Comparison of ENCODE assay signal across 8 cellular contexts in genomic region chr9:125521462-125522327, GRCh38.
DNase-seq lines count a peak whose midpoint lies in the region; ATAC-seq and TF ChIP-seq lines count a peak whose summit lies in the region.

No MANE protein-coding gene starts in this region.

- peak; percentile 23 for DNase-seq in GM13977 (ENCODE audit: low spot score)
- DNase-seq in RKO (ENCODE audit: low spot score), result peak; percentile 99
- no peak for DNase-seq in central memory CD8-positive, alpha-beta T cell (ENCODE audit: low spot score in 2 of 2)
- no peak for DNase-seq in osteocyte (ENCODE audit: extremely low spot score, unreplicated experiment)
- DNase-seq in HAP-1 (ENCODE audit: low spot score in 2 of 2), result no peak
- DNase-seq in nephron progenitor cell, result no peak
- no peak for DNase-seq in progenitor cell of endocrine pancreas (ENCODE audit: low spot score, unreplicated experiment)
- DNase-seq in globus pallidus (ENCODE audit: low spot score), result no peak

- peak; percentile 97 for ATAC-seq in central memory CD8-positive, alpha-beta T cell (replicated peaks; ENCODE audit: extremely low read depth, poor library complexity, severe bottlenecking)

- H3K4me1 Mint-ChIP-seq in central memory CD8-positive, alpha-beta T cell, result peaks cover 30% of the 10 kb centered on the region
- H3K4me1 Mint-ChIP-seq in osteocyte (ENCODE audit: unreplicated experiment) (peaks cover 39% of the 10 kb centered on the region), nephron progenitor cell (peaks cover 22% of the 10 kb centered on the region), progenitor cell of endocrine pancreas (ENCODE audit: low read depth) (no peaks in the 10 kb centered on the region)

- H3K36me3 Mint-ChIP-seq in central memory CD8-positive, alpha-beta T cell (ENCODE audit: insufficient read depth), result peaks cover 1% of the 10 kb centered on the region
- H3K36me3 Mint-ChIP-seq in osteocyte (ENCODE audit: unreplicated experiment) (no peaks in the 10 kb centered on the region), nephron progenitor cell (ENCODE audit: low read depth) (peaks cover 11% of the 10 kb centered on the region), progenitor cell of endocrine pancreas (ENCODE audit: insufficient read depth) (peaks cover 7% of the 10 kb centered on the region)

- no peaks in the 10 kb centered on the region for H3K4me1 ChIP-seq in HAP-1

- TF ChIP-seq CTCF in GM13977 (IDR thresholded peaks at IDR 0.05; ENCODE audit: extremely low read depth, insufficient read depth, missing control alignments) (no peak), osteocyte (IDR thresholded peaks at IDR 0.05) (no peak), nephron progenitor cell (IDR thresholded peaks at IDR 0.05) (no peak), progenitor cell of endocrine pancreas (IDR thresholded peaks at IDR 0.05; ENCODE audit: unreplicated experiment) (no peak)

- no peaks in the 10 kb centered on the region for H3K27me3 Mint-ChIP-seq in central memory CD8-positive, alpha-beta T cell
- H3K27me3 Mint-ChIP-seq in osteocyte (ENCODE audit: unreplicated experiment) (no peaks in the 10 kb centered on the region), nephron progenitor cell (ENCODE audit: low read depth, poor library complexity) (no peaks in the 10 kb centered on the region), progenitor cell of endocrine pancreas (peaks cover 9% of the 10 kb centered on the region)

- H3K9me3 Mint-ChIP-seq in central memory CD8-positive, alpha-beta T cell, result no peaks in the 10 kb centered on the region
- H3K9me3 Mint-ChIP-seq in osteocyte (ENCODE audit: unreplicated experiment) (no peaks in the 10 kb centered on the region), nephron progenitor cell (no peaks in the 10 kb centered on the region), progenitor cell of endocrine pancreas (ENCODE audit: low read depth) (no peaks in the 10 kb centered on the region)

- peak overlapping the region; percentile 23 for H3K4me3 Mint-ChIP-seq in central memory CD8-positive, alpha-beta T cell
- H3K4me3 Mint-ChIP-seq in osteocyte (ENCODE audit: unreplicated experiment), result no peak overlapping the region
- no peak overlapping the region for H3K4me3 Mint-ChIP-seq in nephron progenitor cell
- no peak overlapping the region for H3K4me3 Mint-ChIP-seq in progenitor cell of endocrine pancreas (ENCODE audit: low read depth)

- in situ Hi-C loops in GM13977 (cut with MboI; ENCODE audit: low pct_unique_long_range_greater_than_20kb, low sequenced_read_pairs, unreplicated experiment) (no loop called here), HAP-1 (cut with MboI; ENCODE audit: low sequenced_read_pairs) (no loop called here)

- peak overlapping the region; percentile 82 for H3K27ac Mint-ChIP-seq in central memory CD8-positive, alpha-beta T cell (ENCODE audit: low read depth)
- H3K27ac Mint-ChIP-seq in osteocyte (ENCODE audit: unreplicated experiment) (peak overlapping the region; percentile 62), nephron progenitor cell (no peak overlapping the region), progenitor cell of endocrine pancreas (no peak overlapping the region)

- H3K4me3 ChIP-seq in HAP-1, result no peak overlapping the region

- no peaks in the 10 kb centered on the region for H3K36me3 ChIP-seq in HAP-1 (replicated peaks)

- H3K9me3 ChIP-seq in HAP-1, result no peaks in the 10 kb centered on the region

- no peaks in the 10 kb centered on the region for H3K27me3 ChIP-seq in HAP-1 (ENCODE audit: low read depth)

Comparison
In these comparisons a context has a peak if more than half of its experiments do, and no peak if none do; other contexts are left out.
1. DNase-seq: peak in GM13977 (single experiment) and RKO (single experiment); none in central memory CD8-positive, alpha-beta T cell (0 of 2), osteocyte (single experiment), HAP-1 (0 of 2), nephron progenitor cell (single experiment), progenitor cell of endocrine pancreas (single experiment) and globus pallidus (single experiment).
2. H3K27ac Mint-ChIP-seq: peak in central memory CD8-positive, alpha-beta T cell (single experiment) and osteocyte (single experiment); none in nephron progenitor cell (single experiment) and progenitor cell of endocrine pancreas (single experiment).